1 cellular context compared by ENCODE assay signal in genomic region chr5:42872865-42873264, GRCh38.
TF ChIP-seq lines count a peak whose summit lies in the region.

No MANE protein-coding gene starts in this region.

TF ChIP-seq in K562, 482 proteins besides CTCF, POLR2A, EP300 and RAD21 (continued from another document and continues in another):
- TF ChIP-seq ZNF398 (CRISPR knock-in tag; IDR thresholded peaks at IDR 0.05), result no peak
- TF ChIP-seq THAP12 (CRISPR knock-in tag; IDR thresholded peaks at IDR 0.05), result no peak
- TF ChIP-seq RBM22 (IDR thresholded peaks at IDR 0.05; ENCODE audit: low read depth, low read length, poor library complexity, severe bottlenecking), result no peak
- no peak for TF ChIP-seq RFX1 (IDR thresholded peaks at IDR 0.05)
- TF ChIP-seq CBFB (CRISPR knock-in tag; IDR thresholded peaks at IDR 0.05), result no peak
- TF ChIP-seq POLR2AphosphoS2 (IDR thresholded peaks at IDR 0.05; ENCODE audit: low read length), result no peak
- TF ChIP-seq TOE1 (IDR thresholded peaks at IDR 0.05; ENCODE audit: borderline replicate concordance), result peak; percentile 38; the same call in 1 of the 2 replicates
- no peak for TF ChIP-seq TOE1 (CRISPR knock-in tag; IDR thresholded peaks at IDR 0.05; ENCODE audit: borderline replicate concordance, low read depth)
- no peak for TF ChIP-seq MAFG (tag; conservative IDR thresholded peaks at IDR 0.05)
- TF ChIP-seq GABPB2 (CRISPR knock-in tag; conservative IDR thresholded peaks at IDR 0.05), result no peak
- peak; percentile 75 for TF ChIP-seq BCOR (IDR thresholded peaks at IDR 0.05)
- no peak for TF ChIP-seq TARDBP (IDR thresholded peaks at IDR 0.05)
- no peak for TF ChIP-seq PTRF (tag; IDR thresholded peaks at IDR 0.05)
- TF ChIP-seq IRF1 (CRISPR knock-in tag; IDR thresholded peaks at IDR 0.05; ENCODE audit: borderline replicate concordance), result no peak
- TF ChIP-seq CBX5 (IDR thresholded peaks at IDR 0.05; ENCODE audit: borderline replicate concordance, low read depth), result no peak
- no peak for TF ChIP-seq ESRRB (CRISPR knock-in tag; IDR thresholded peaks at IDR 0.05; ENCODE audit: borderline replicate concordance)
- TF ChIP-seq USF1 (CRISPR knock-in tag; IDR thresholded peaks at IDR 0.05), result no peak
- TF ChIP-seq PTBP1 (IDR thresholded peaks at IDR 0.05; ENCODE audit: low read depth, low read length), result 0 out of 2 replicates have a peak, but pooled peaks have one; percentile 38
- TF ChIP-seq ZBTB5 (IDR thresholded peaks at IDR 0.05), result no peak
- TF ChIP-seq RBM15 (IDR thresholded peaks at IDR 0.05; ENCODE audit: insufficient read depth, low read length), result no peak
- TF ChIP-seq BHLHE40 (IDR thresholded peaks at IDR 0.05; ENCODE audit: low read length), result peak; percentile 50
- TF ChIP-seq MYNN (IDR thresholded peaks at IDR 0.05), result peak; percentile 79; the same call in 1 of the 2 replicates
- TF ChIP-seq MYNN (CRISPR knock-in tag; IDR thresholded peaks at IDR 0.05), result no peak
- TF ChIP-seq THRA (IDR thresholded peaks at IDR 0.05), result no peak
- TF ChIP-seq SIRT6 (IDR thresholded peaks at IDR 0.05; ENCODE audit: low read depth, low read length), result no peak
- no peak for TF ChIP-seq ZNF197 (CRISPR knock-in tag; IDR thresholded peaks at IDR 0.05; ENCODE audit: low read depth)
- TF ChIP-seq SRF (CRISPR knock-in tag; IDR thresholded peaks at IDR 0.05), result peak in 1 of 2 experiments; percentile 62; a peak in 1 of 4 replicates
- 0 out of 2 replicates have a peak, but pooled peaks have one; percentile 43 for TF ChIP-seq L3MBTL2 (IDR thresholded peaks at IDR 0.05)
- TF ChIP-seq SAFB2 (IDR thresholded peaks at IDR 0.05; ENCODE audit: borderline replicate concordance, low read depth, low read length, severe bottlenecking), result no peak
- no peak for TF ChIP-seq NFRKB (IDR thresholded peaks at IDR 0.05; ENCODE audit: low read depth)
- 0 out of 2 replicates have a peak, but pooled peaks have one; percentile 20 for TF ChIP-seq ETV1 (tag; conservative IDR thresholded peaks at IDR 0.05; ENCODE audit: low read depth)
- TF ChIP-seq LARP7 (IDR thresholded peaks at IDR 0.05), result no peak
- TF ChIP-seq ZNF3 (CRISPR knock-in tag; IDR thresholded peaks at IDR 0.05), result no peak
- TF ChIP-seq ZMIZ1 (IDR thresholded peaks at IDR 0.05; ENCODE audit: low read depth in 2 of 2, low read length in 2 of 2), result peak in 1 of 2 experiments; percentile 87; a peak in 2 of 4 replicates
- no peak for TF ChIP-seq KLF10 (CRISPR knock-in tag; IDR thresholded peaks at IDR 0.05)
- TF ChIP-seq MYBL2 (IDR thresholded peaks at IDR 0.05; ENCODE audit: low read depth), result no peak
- TF ChIP-seq MYBL2 (CRISPR knock-in tag; IDR thresholded peaks at IDR 0.05; ENCODE audit: borderline replicate concordance), result no peak
- no peak for TF ChIP-seq FOXP1 (CRISPR knock-in tag; IDR thresholded peaks at IDR 0.05)
- TF ChIP-seq ZNF133 (CRISPR knock-in tag; IDR thresholded peaks at IDR 0.05), result no peak
- no peak for TF ChIP-seq ARID4B (CRISPR knock-in tag; IDR thresholded peaks at IDR 0.05)
- no peak for TF ChIP-seq FOXJ3 (CRISPR knock-in tag; IDR thresholded peaks at IDR 0.05)
- no peak for TF ChIP-seq ATF2 (CRISPR knock-in tag; IDR thresholded peaks at IDR 0.05)
- peak in 1 of 3 experiments; percentile 46 for TF ChIP-seq YY1 (IDR thresholded peaks at IDR 0.05; ENCODE audit: borderline replicate concordance in 1 of 3, control insufficient read depth in 1 of 3, extremely low read depth in 1 of 3, insufficient read depth in 3 of 3, insufficient read length in 1 of 3, insufficient replicate concordance in 2 of 3, low read depth in 1 of 3, low read length in 2 of 3)
